In genomic region chr2:230691005-230691647, GRCh38 we compare ENCODE assay signal across 1 cellular context.
TF ChIP-seq lines count a peak whose summit lies in the region.

No MANE protein-coding gene starts in this region.

TF ChIP-seq in HEK293, 187 proteins besides CTCF, POLR2A, EP300 and RAD21 (continued from another document and continues in another):
- TF ChIP-seq ZNF280C (tag by site-specific recombination; IDR thresholded peaks at IDR 0.05) (no peak), ZEB2 (tag by site-specific recombination; IDR thresholded peaks at IDR 0.05) (no peak), TRIM28 (IDR thresholded peaks at IDR 0.05; ENCODE audit: borderline replicate concordance, low read length) (no peak), ZNF174 (tag by site-specific recombination; IDR thresholded peaks at IDR 0.05) (no peak), ZSCAN30 (tag by site-specific recombination; IDR thresholded peaks at IDR 0.05) (no peak), ZNF658 (tag by site-specific recombination; IDR thresholded peaks at IDR 0.05) (no peak), GLI2 (tag by site-specific recombination; IDR thresholded peaks at IDR 0.05; ENCODE audit: borderline replicate concordance, low read depth) (no peak), ZNF311 (tag by site-specific recombination; IDR thresholded peaks at IDR 0.05; ENCODE audit: borderline replicate concordance) (no peak), ZNF37A (tag by site-specific recombination; IDR thresholded peaks at IDR 0.05) (no peak), ZBTB11 (tag by site-specific recombination; conservative IDR thresholded peaks at IDR 0.05; ENCODE audit: low read depth) (no peak), ZNF623 (tag by site-specific recombination; IDR thresholded peaks at IDR 0.05) (no peak), ZFP69B (tag by site-specific recombination; IDR thresholded peaks at IDR 0.05) (no peak), YY2 (tag by site-specific recombination; IDR thresholded peaks at IDR 0.05) (no peak), ZNF629 (tag by site-specific recombination; IDR thresholded peaks at IDR 0.05) (0 out of 2 replicates have a peak, but pooled peaks have one; percentile 33), MEIS1 (CRISPR knock-in tag; IDR thresholded peaks at IDR 0.05; ENCODE audit: borderline replicate concordance) (no peak), ZFP37 (tag by site-specific recombination; IDR thresholded peaks at IDR 0.05) (0 out of 2 replicates have a peak, but pooled peaks have one; percentile 17), KLF10 (tag by site-specific recombination; IDR thresholded peaks at IDR 0.05) (no peak), ZNF169 (tag by site-specific recombination; IDR thresholded peaks at IDR 0.05) (no peak), ZNF138 (tag by site-specific recombination; IDR thresholded peaks at IDR 0.05; ENCODE audit: borderline replicate concordance) (no peak), HOXC10 (CRISPR knock-in tag; IDR thresholded peaks at IDR 0.05) (no peak), ZNF600 (tag by site-specific recombination; IDR thresholded peaks at IDR 0.05) (peak; percentile 42; the same call in 1 of the 2 replicates), ZNF16 (tag by site-specific recombination; IDR thresholded peaks at IDR 0.05; ENCODE audit: low read depth) (no peak), ZNF768 (tag by site-specific recombination; IDR thresholded peaks at IDR 0.05) (no peak), GLIS1 (tag by site-specific recombination; IDR thresholded peaks at IDR 0.05) (0 out of 2 replicates have a peak, but pooled peaks have one; percentile 13), ZNF211 (tag by site-specific recombination; IDR thresholded peaks at IDR 0.05; ENCODE audit: low read depth) (no peak), PATZ1 (tag by site-specific recombination; IDR thresholded peaks at IDR 0.05) (0 out of 2 replicates have a peak, but pooled peaks have one; percentile 21), SP3 (tag by site-specific recombination; IDR thresholded peaks at IDR 0.05) (no peak; the same call in 1 of the 2 replicates), ZNF544 (tag by site-specific recombination; IDR thresholded peaks at IDR 0.05) (no peak), ZNF302 (tag by site-specific recombination; IDR thresholded peaks at IDR 0.05; ENCODE audit: low read depth) (no peak), HIC1 (tag by site-specific recombination; IDR thresholded peaks at IDR 0.05) (0 out of 2 replicates have a peak, but pooled peaks have one; percentile 16), ZNF157 (tag by site-specific recombination; IDR thresholded peaks at IDR 0.05) (no peak), ZNF221 (tag by site-specific recombination; IDR thresholded peaks at IDR 0.05; ENCODE audit: borderline replicate concordance) (no peak), ZNF777 (tag by site-specific recombination; IDR thresholded peaks at IDR 0.05; ENCODE audit: borderline replicate concordance) (no peak), ZFHX2 (tag by site-specific recombination; conservative IDR thresholded peaks at IDR 0.05) (peak; percentile 94), ZNF530 (tag by site-specific recombination; IDR thresholded peaks at IDR 0.05; ENCODE audit: low read depth) (no peak), ZIC2 (tag by site-specific recombination; IDR thresholded peaks at IDR 0.05) (no peak), ZNF335 (tag by site-specific recombination; conservative IDR thresholded peaks at IDR 0.05) (no peak), EGR2 (tag by site-specific recombination; IDR thresholded peaks at IDR 0.05; ENCODE audit: low read depth) (peak; percentile 93), TSHZ1 (tag by site-specific recombination; IDR thresholded peaks at IDR 0.05; ENCODE audit: borderline replicate concordance) (no peak), ZNF398 (tag by site-specific recombination; IDR thresholded peaks at IDR 0.05) (peak; percentile 80), ATF2 (tag by site-specific recombination; IDR thresholded peaks at IDR 0.05; ENCODE audit: low read depth) (peak; percentile 91), ZNF239 (tag by site-specific recombination; IDR thresholded peaks at IDR 0.05) (no peak), ZNF449 (tag by site-specific recombination; IDR thresholded peaks at IDR 0.05) (no peak), ZSCAN4 (tag by site-specific recombination; IDR thresholded peaks at IDR 0.05) (0 out of 2 replicates have a peak, but pooled peaks have one; percentile 20)
